ENCODE assay signal across 13 cellular contexts in genomic region chr11:78023426-78023825, GRCh38. TPM values are rescaled to one million over a fixed set of nuclear protein-coding genes. Genes with fewer than 3 reads are reported as not detected.
DNase-seq lines count a peak whose midpoint lies in the region; ATAC-seq and TF ChIP-seq lines count a peak whose summit lies in the region.
"Had no signal": no experiment of that assay in that cellular context is flagged by ENCODE, and none has a peak within 500 bp of the region (broad histone marks: within the 10 kb centered on the region; RNA-seq: fewer than 3 reads in every experiment).

No MANE protein-coding gene starts in this region.

- intact Hi-C loops in ovary (cut with DNase I), result no loop called here

- no peaks in the 10 kb centered on the region for H3K9me3 ChIP-seq in SJSA1 (replicated peaks)
- H3K9me3 ChIP-seq in ovary, result no peaks in the 10 kb centered on the region
- H3K9me3 ChIP-seq: BLaER1 treated with 17β-estradiol and CSF1 and Interleukin-3, amounts not matched to agents 10 nM and 100 nM had no signal

- no peak for TF ChIP-seq EP300 in ovary (IDR thresholded peaks at IDR 0.05)

- H3K27ac ChIP-seq in SJSA1 (no peak overlapping the region), ovary (no peak overlapping the region)
- H3K27ac ChIP-seq: BLaER1 treated with 17β-estradiol and CSF1 and Interleukin-3, amounts not matched to agents 10 nM and 100 nM had no signal

- CTCF ChIA-PET in AG04449 (lab: Yijun Ruan, JAX), result no interaction called here

- TF ChIP-seq POLR2A in ovary (IDR thresholded peaks at IDR 0.05), result no peak

- DNase-seq in AG04449 (ENCODE audit: low read depth, low spot score) (no peak), SJSA1 (ENCODE audit: low read depth in 1 of 2, low spot score in 2 of 2) (no peak), fibroblast of villous mesenchyme (ENCODE audit: low read depth) (no peak), ovary (no peak), AML-193 (lab: John Stamatoyannopoulos, UW) (no peak), iPS-NIHi7 (ENCODE audit: extremely low spot score) (no peak)
- DNase-seq: stimulated activated CD4-positive, alpha-beta T cell treated with anti-CD3 and anti-CD28 coated beads, Interleukin-1b, Interleukin-23, amount 100 ng/mL, for 48 hours had no signal

- H3K36me3 ChIP-seq in SJSA1 (no peaks in the 10 kb centered on the region), ovary (no peaks in the 10 kb centered on the region)
- H3K36me3 ChIP-seq: BLaER1 treated with 17β-estradiol and CSF1 and Interleukin-3, amounts not matched to agents 10 nM and 100 nM had no signal

- ATAC-seq in GM21526 (IDR thresholded peaks at IDR 0.05; ENCODE audit: low FRiP score, unreplicated experiment) (no peak), HG03378 (IDR thresholded peaks at IDR 0.05; ENCODE audit: unreplicated experiment) (no peak)

- TF ChIP-seq CTCF in AG04449 (IDR thresholded peaks at IDR 0.05; ENCODE audit: insufficient read depth, low read length, missing control alignments), result no peak
- no peak for TF ChIP-seq CTCF in fibroblast of villous mesenchyme (IDR thresholded peaks at IDR 0.05; ENCODE audit: insufficient read depth, low read depth, low read length)
- TF ChIP-seq CTCF in ovary (IDR thresholded peaks at IDR 0.05), result no peak

- peaks cover 22% of the 10 kb centered on the region for H3K4me1 ChIP-seq in SJSA1 (replicated peaks)
- no peaks in the 10 kb centered on the region for H3K4me1 ChIP-seq in ovary (ENCODE audit: insufficient read depth)
- H3K4me1 ChIP-seq: BLaER1 treated with 17β-estradiol and CSF1 and Interleukin-3, amounts not matched to agents 10 nM and 100 nM had no signal

- H3K27me3 ChIP-seq in SJSA1 (replicated peaks) (no peaks in the 10 kb centered on the region), ovary (no peaks in the 10 kb centered on the region)
- H3K27me3 ChIP-seq: BLaER1 treated with 17β-estradiol and CSF1 and Interleukin-3, amounts not matched to agents 10 nM and 100 nM had no signal

- POLR2A ChIA-PET in AG04449 (lab: Yijun Ruan, JAX), result no interaction called here

- WGBS in ovary, 3 donors, result 72 to 77% (median 74%) methylated on average over 7 of the region's 7 CpGs

- H3K4me3 ChIP-seq in AG04449 (ENCODE audit: low read depth, low read length) (peak overlapping the region; percentile 55), SJSA1 (peak overlapping the region; percentile 46), fibroblast of villous mesenchyme (ENCODE audit: low read depth, low read length) (peak overlapping the region; percentile 58), ovary (peak overlapping the region; percentile 41)
- H3K4me3 ChIP-seq: BLaER1 treated with 17β-estradiol and CSF1 and Interleukin-3, amounts not matched to agents 10 nM and 100 nM had no signal

RNA-seq across cellular contexts. Expression of gene KCTD14, which starts 0.3 kb away (rescaled TPM):
- total RNA-seq in SJSA1 (2014; rRNA removed; shearing (Covaris generic)), result 2.3 and 7.7 TPM in 2 replicates
- total RNA-seq in fibroblast of villous mesenchyme (0.97 and 4.3 TPM in 2 replicates), ovary (1 to 10 TPM in 4 of 7 donors, under 1 TPM in 3; 0.24 to 5.2 (median 1.5) TPM)
- polyA plus RNA-seq in ovary, result 1 to 10 TPM in 1 of 2 donors, under 1 TPM in 1; 0.73 to 2.7 TPM

RNA-seq across cellular contexts. Expression of gene INTS4, which starts 29.0 kb away (rescaled TPM):
- 13.9 and 14.3 TPM in 2 replicates for total RNA-seq in SJSA1 (2014; rRNA removed; shearing (Covaris generic))
- total RNA-seq in fibroblast of villous mesenchyme, result 34.8 and 37.1 TPM in 2 replicates
- total RNA-seq in ovary, result 10 to 100 TPM; 26.2 to 37.7 (median 30.5) TPM
- polyA plus RNA-seq in ovary, result 10 to 100 TPM; 15.7 to 28.7 TPM

RNA-seq across cellular contexts. Expression of gene THRSP, which starts 40.2 kb away (rescaled TPM):
- total RNA-seq in SJSA1 (2014; rRNA removed; shearing (Covaris generic)), result not detected in 2 replicates
- total RNA-seq in fibroblast of villous mesenchyme (not detected in 2 replicates), ovary (under 1 TPM in 2 of 7 donors, not detected in 5; 0.18 to 0.40 TPM)
- polyA plus RNA-seq in ovary, result 1 to 10 TPM in 1 of 2 donors, not detected in 1; 1.1 TPM
- total RNA-seq: activated T-helper 2 cell treated with anti-CD3 and anti-CD28 coated beads, Interferon-gamma antibody, Interleukin-2, Interleukin-4, amounts not matched to agents 10 μg/mL and 5 μg/mL and 100 μg/mL, durations not matched to agents 14 hours and 24 hours and 36 hours; dermis microvascular lymphatic vessel endothelial cell; lung had no signal

RNA-seq across cellular contexts. Expression of gene NDUFC2, which starts 56.2 kb away (rescaled TPM):
- 100 and 179 TPM in 2 replicates for total RNA-seq in SJSA1 (2014; rRNA removed; shearing (Covaris generic))
- total RNA-seq in fibroblast of villous mesenchyme (120 and 179 TPM in 2 replicates), ovary (100 to 1,000 TPM in 6 of 7 donors, 10 to 100 TPM in 1; 59.0 to 158 (median 127) TPM)
- polyA plus RNA-seq in ovary, result 100 to 1,000 TPM in 1 of 2 donors, 10 to 100 TPM in 1; 77.2 to 154 TPM
